Comparison of ENCODE assay signal across 8 cellular contexts in genomic region chr3:38029400-38030125, GRCh38. TPM values are rescaled to one million over a fixed set of nuclear protein-coding genes. Genes with fewer than 3 reads are reported as not detected.
DNase-seq lines count a peak whose midpoint lies in the region; ATAC-seq and TF ChIP-seq lines count a peak whose summit lies in the region.

TSS of gene PLCD1 (minus strand) at chr3:38029642. CDS start at chr3:38029539, 103 bp downstream.

- no peak for TF ChIP-seq CTCF in ascending aorta (IDR thresholded peaks at IDR 0.05)
- TF ChIP-seq CTCF in ovary (IDR thresholded peaks at IDR 0.05), result peak in 1 of 3 donors; percentile 22

- intact Hi-C loops in ascending aorta (cut with DNase I), result loop anchor here (2.0 kb wide), 1 partner anchor 135 kb away; the partner anchor contains the start of gene OXSR1
- intact Hi-C loops in left cardiac atrium (cut with DNase I), result no loop called here
- intact Hi-C loops in ovary (cut with DNase I), result no loop called here

- H3K36me3 ChIP-seq in ascending aorta (no peaks in the 10 kb centered on the region), ovary (no peaks in the 10 kb centered on the region)

- peak within 1 kb of the TSS; percentile 73 to 88 for H3K4me3 ChIP-seq in ascending aorta
- peak within 1 kb of the TSS; percentile 65 for H3K4me3 ChIP-seq in ovary

- TF ChIP-seq POLR2A in ovary (IDR thresholded peaks at IDR 0.05), result peak; percentile 53

- H3K4me1 ChIP-seq in ascending aorta (peaks cover 25 to 36% of the 10 kb centered on the region in 2 donors), ovary (ENCODE audit: insufficient read depth) (peaks cover 8% of the 10 kb centered on the region)

- TF ChIP-seq EP300 in ovary (IDR thresholded peaks at IDR 0.05), result no peak

- ATAC-seq in left cardiac atrium (peak; percentile 53 to 64), HG02885 (IDR thresholded peaks at IDR 0.05; ENCODE audit: poor library complexity, unreplicated experiment) (no peak), HG03460 (IDR thresholded peaks at IDR 0.05; ENCODE audit: unreplicated experiment) (no peak)

- H3K9me3 ChIP-seq in ascending aorta, result no peaks in the 10 kb centered on the region
- no peaks in the 10 kb centered on the region for H3K9me3 ChIP-seq in ovary

- peak within 1 kb of the TSS; percentile 91 to 97 for H3K27ac ChIP-seq in ascending aorta
- peak within 1 kb of the TSS; percentile 76 to 94 for H3K27ac ChIP-seq in ovary

- WGBS in ovary, 3 donors, result 0 to 2% (median 1%) methylated on average over 31 to 75 of the region's 75 CpGs

- peak; percentile 71 for DNase-seq in Ammon's horn (ENCODE audit: low spot score)
- peak; percentile 9 for DNase-seq in NCI-H2227 treated with DMSO at 0.1 percent for 48 hours (lab: John Stamatoyannopoulos, UW)
- peak; percentile 67 to 95 for DNase-seq in ascending aorta (ENCODE audit: low spot score in 2 of 2)
- DNase-seq in left cardiac atrium, result peak; percentile 87
- DNase-seq in ovary, result peak; percentile 84 to 89 (median 87)
- DNase-seq in NCI-H345 (lab: John Stamatoyannopoulos, UW), result no peak

- H3K27me3 ChIP-seq in ascending aorta (no peaks in the 10 kb centered on the region), ovary (no peaks in the 10 kb centered on the region)

RNA-seq across cellular contexts. Expression of gene PLCD1, which starts in this region (rescaled TPM):
- total RNA-seq in ascending aorta, result 167 TPM
- total RNA-seq in left cardiac atrium, result 10 to 100 TPM; 10.8 to 12.3 TPM
- total RNA-seq in ovary, result 10 to 100 TPM; 12.3 to 62.3 (median 27.0) TPM
- polyA plus RNA-seq in ovary, result 10 to 100 TPM; 21.2 to 30.0 TPM

Comparison
In these comparisons a context has a peak if more than half of its experiments do, and no peak if none do; other contexts are left out.
1. ATAC-seq: peak in left cardiac atrium (2 of 2); none in HG02885 (single experiment) and HG03460 (single experiment).